In genomic region chr20:3673551-3674070, GRCh38 we compare ENCODE assay signal across 28 cellular contexts. TPM values are rescaled to one million over a fixed set of nuclear protein-coding genes. Genes with fewer than 3 reads are reported as not detected.
"Had no signal": no experiment of that assay in that cellular context is flagged by ENCODE, and none has a peak within 500 bp of the region (broad histone marks: within the 10 kb centered on the region; RNA-seq: fewer than 3 reads in every experiment).

No MANE protein-coding gene starts in this region.

- H3K27ac ChIP-seq: HL-60 had no signal

- H3K9me2 ChIP-seq: SK-N-SH had no signal

- DNase-seq: KBM-7, MV-4-11, NCI-H1048, NCI-H1105, NCI-H1417, NCI-H1436 treated with DMSO at 0.1 percent for 48 hours, NCI-H1694, NCI-H187 treated with DMSO at 0.1 percent for 48 hours, NCI-H2029 treated with DMSO at 0.1 percent for 48 hours, NCI-H2171, NCI-H226, NCI-H446, NCI-H510A, NCI-H524 treated with DMSO at 0.1 percent for 48 hours, NCI-H69, NCI-H774, RPMI8226, SHP77, SK-N-SH, SW 1271, T-cell had no signal

- FAIRE-seq: HTR-8/SVneo, RCC 7860 had no signal

- H3K9me3 ChIP-seq: SK-N-SH had no signal

- H3K9ac ChIP-seq: SK-N-SH had no signal

- H3K4me2 ChIP-seq: SK-N-SH had no signal

- ATAC-seq: T-cell had no signal

RNA-seq across cellular contexts. Expression of gene ADAM33, which starts 8.2 kb away (rescaled TPM):
- total RNA-seq: MCF 10A, SK-MEL-5, T-cell had no signal
- polyA plus RNA-seq: IgD-negative memory B cell had no signal

RNA-seq across cellular contexts. Expression of gene GFRA4, which starts 10.4 kb away (rescaled TPM):
- total RNA-seq: LHCN-M2, MCF 10A, SK-MEL-5, T-cell had no signal
- polyA plus RNA-seq: IgD-negative memory B cell, SK-N-SH had no signal

RNA-seq across cellular contexts. Expression of gene SIGLEC1, which starts 38.8 kb away (rescaled TPM):
- total RNA-seq: LHCN-M2, MCF 10A, SK-MEL-5 had no signal
- polyA plus RNA-seq: IgD-negative memory B cell, SK-N-SH had no signal

RNA-seq across cellular contexts. Expression of gene HSPA12B, which starts 58.9 kb away (rescaled TPM):
- total RNA-seq: LHCN-M2, MCF 10A had no signal
- polyA plus RNA-seq: IgD-negative memory B cell had no signal
